24 cellular contexts compared by ENCODE assay signal in the genomic region with DNA sequence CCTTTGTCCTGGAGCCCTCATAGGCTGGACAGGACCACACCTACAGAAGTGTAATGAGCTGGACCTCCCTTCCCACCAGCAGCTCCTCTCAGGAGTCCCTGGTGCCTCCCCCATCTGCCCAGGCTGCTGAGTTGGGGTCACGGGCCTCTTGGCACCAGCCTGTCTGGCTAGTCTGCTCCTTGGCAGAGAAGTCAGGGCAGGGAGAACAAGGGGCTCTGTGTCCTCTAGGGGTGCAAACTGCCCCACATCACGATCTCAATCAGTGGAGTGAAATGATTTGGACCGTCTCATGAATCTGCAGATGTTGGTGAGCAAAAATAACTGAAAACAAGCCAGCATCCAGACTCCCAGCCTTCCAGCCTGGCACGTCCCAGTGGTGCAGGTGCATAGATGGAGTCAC. TPM values are rescaled to one million over a fixed set of nuclear protein-coding genes. Genes with fewer than 3 reads are reported as not detected.
DNase-seq lines count a peak whose midpoint lies in the region; TF ChIP-seq lines count a peak whose summit lies in the region.
"Had no signal": no experiment of that assay in that cellular context is flagged by ENCODE, and none has a peak within 500 bp of the region (broad histone marks: within the 10 kb centered on the region; RNA-seq: fewer than 3 reads in every experiment).

No MANE protein-coding gene starts in this region.

- peaks cover 0 to 4% (median 3%) of the 10 kb centered on the region in 3 donors for H3K27me3 Mint-ChIP-seq in CD14-positive monocyte (ENCODE audit: low read depth in 3 of 3)
- H3K27me3 Mint-ChIP-seq: CD4-positive, alpha-beta T cell had no signal

- H3K4me3 ChIP-seq in H7 (ENCODE audit: insufficient read depth, low read depth, low read length) (no peak overlapping the region), sigmoid colon (no peak overlapping the region)

- no peaks in the 10 kb centered on the region for H3K9me3 Mint-ChIP-seq in CD14-positive monocyte
- H3K9me3 Mint-ChIP-seq: CD4-positive, alpha-beta T cell; H9; HFFc6; IgD-negative memory B cell had no signal

- no peak overlapping the region for H3K27ac Mint-ChIP-seq in CD14-positive monocyte
- H3K27ac Mint-ChIP-seq: CD4-positive, alpha-beta T cell; H9; HFFc6; IgD-negative memory B cell had no signal

- H3K4me1 ChIP-seq in sigmoid colon = no peaks in the 10 kb centered on the region
- H3K4me1 ChIP-seq: BE2C had no signal

- intact Hi-C loops in head of caudate nucleus (cut with DNase I) = no loop called here
- intact Hi-C loops in CD14-positive monocyte (cut with micrococcal nuclease) = no loop called here
- intact Hi-C loops in sigmoid colon (cut with DNase I) = no loop called here

- no peak for TF ChIP-seq EP300 in sigmoid colon (IDR thresholded peaks at IDR 0.05)

- H3K4me3 Mint-ChIP-seq in CD14-positive monocyte = no peak overlapping the region
- H3K4me3 Mint-ChIP-seq: CD4-positive, alpha-beta T cell; H9; HFFc6; IgD-negative memory B cell had no signal

- DNase-seq in head of caudate nucleus (peak; percentile 47 to 93 (median 77)), middle frontal gyrus (ENCODE audit: extremely low spot score, low spot score) (peak; percentile 53), putamen (ENCODE audit: low spot score) (peak; percentile 89), H7 (no peak), CD14-positive monocyte (ENCODE audit: low spot score) (no peak), islet precursor cell (no peak), sigmoid colon (no peak)
- DNase-seq: BE2C; CD4-positive, alpha-beta T cell; COR-L47; DMS79 treated with DMSO at 0.1 percent for 48 hours; H9; HFFc6; NCI-H1694; NCI-H2081; NCI-H2171; NCI-H345; NCI-H524; NCI-H774; NK-92 treated with Interleukin-12 subunit alpha and Interleukin-12 subunit beta, amount 100 ng/mL, for 24 hours; SHP77 treated with DMSO at 0.1 percent for 48 hours had no signal

- peaks cover 4% of the 10 kb centered on the region for H3K4me1 Mint-ChIP-seq in CD14-positive monocyte
- H3K4me1 Mint-ChIP-seq: IgD-negative memory B cell had no signal

- H3K27ac ChIP-seq in angular gyrus (ENCODE audit: low read depth, low read length) = peak overlapping the region; percentile 55
- no peak overlapping the region for H3K27ac ChIP-seq in sigmoid colon
- H3K27ac ChIP-seq: RWPE1 had no signal

- TF ChIP-seq POLR2A in sigmoid colon (IDR thresholded peaks at IDR 0.05) = no peak

- H3K36me3 ChIP-seq in H7 (replicated peaks; ENCODE audit: control insufficient read depth, insufficient read depth, low read length) = no peaks in the 10 kb centered on the region
- H3K36me3 ChIP-seq in sigmoid colon = no peaks in the 10 kb centered on the region
- H3K36me3 ChIP-seq: BE2C had no signal

- no peaks in the 10 kb centered on the region for H3K36me3 Mint-ChIP-seq in CD14-positive monocyte
- H3K36me3 Mint-ChIP-seq: IgD-negative memory B cell had no signal

- H3K27me3 ChIP-seq in H7 (ENCODE audit: control insufficient read depth, insufficient read depth, low read length) (no peaks in the 10 kb centered on the region), sigmoid colon (no peaks in the 10 kb centered on the region)
- H3K27me3 ChIP-seq: BE2C had no signal

- no peaks in the 10 kb centered on the region for H3K9me3 ChIP-seq in sigmoid colon
- H3K9me3 ChIP-seq: BE2C had no signal

- TF ChIP-seq CTCF in CD14-positive monocyte (IDR thresholded peaks at IDR 0.05) (no peak), sigmoid colon (IDR thresholded peaks at IDR 0.05) (no peak)

- WGBS in sigmoid colon, 2 donors = 79 to 89% methylated on average over 4 of the region's 4 CpGs

RNA-seq across cellular contexts. Expression of gene GFPT2, which starts 14.9 kb away (rescaled TPM):
- 91.6 and 125 TPM in 2 replicates for total RNA-seq in H7 (2014; rRNA removed; shearing (Covaris generic))
- polyA plus RNA-seq in CD14-positive monocyte (not detected), sigmoid colon (1 to 10 TPM; 1.2 to 6.6 (median 3.6) TPM)
- 10 to 100 TPM; 16.1 to 42.7 (median 21.7) TPM for total RNA-seq in sigmoid colon

Comparison
In these comparisons a context has a peak if more than half of its experiments do, and no peak if none do; other contexts are left out.
1. DNase-seq: peak in head of caudate nucleus (42 of 42), middle frontal gyrus (single experiment) and putamen (single experiment); none in H7 (single experiment), CD14-positive monocyte (single experiment), islet precursor cell (single experiment) and sigmoid colon (single experiment).